1 cellular context compared by ENCODE assay signal in the genomic region with DNA sequence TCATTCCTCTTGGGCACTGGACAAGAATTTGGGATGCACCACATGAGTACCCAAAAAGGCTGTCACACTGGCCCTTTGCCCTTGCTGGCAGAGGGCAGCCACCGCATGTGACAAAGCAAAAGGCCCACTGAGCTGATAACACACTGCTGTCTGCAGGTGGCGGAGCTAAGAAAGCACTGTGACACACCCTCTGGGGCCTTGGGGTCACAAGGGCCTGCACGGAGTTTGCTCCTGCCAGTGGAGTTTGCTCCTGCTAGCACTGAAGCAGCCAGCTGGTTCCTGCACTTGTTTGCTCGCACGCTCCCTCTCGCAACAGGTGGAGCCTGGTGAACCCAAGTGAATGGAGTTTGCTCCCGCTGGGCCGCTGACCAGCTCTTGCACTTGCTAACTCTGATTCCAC.
TF ChIP-seq lines count a peak whose summit lies in the region.

No MANE protein-coding gene starts in this region.

TF ChIP-seq in liver, 16 proteins besides CTCF, POLR2A, EP300 and RAD21 (continued from another document):
- peak; percentile 94 to 96 for TF ChIP-seq HNF4A (conservative IDR thresholded peaks at IDR 0.05)
